Comparison of ENCODE assay signal across 27 cellular contexts in the genomic region with DNA sequence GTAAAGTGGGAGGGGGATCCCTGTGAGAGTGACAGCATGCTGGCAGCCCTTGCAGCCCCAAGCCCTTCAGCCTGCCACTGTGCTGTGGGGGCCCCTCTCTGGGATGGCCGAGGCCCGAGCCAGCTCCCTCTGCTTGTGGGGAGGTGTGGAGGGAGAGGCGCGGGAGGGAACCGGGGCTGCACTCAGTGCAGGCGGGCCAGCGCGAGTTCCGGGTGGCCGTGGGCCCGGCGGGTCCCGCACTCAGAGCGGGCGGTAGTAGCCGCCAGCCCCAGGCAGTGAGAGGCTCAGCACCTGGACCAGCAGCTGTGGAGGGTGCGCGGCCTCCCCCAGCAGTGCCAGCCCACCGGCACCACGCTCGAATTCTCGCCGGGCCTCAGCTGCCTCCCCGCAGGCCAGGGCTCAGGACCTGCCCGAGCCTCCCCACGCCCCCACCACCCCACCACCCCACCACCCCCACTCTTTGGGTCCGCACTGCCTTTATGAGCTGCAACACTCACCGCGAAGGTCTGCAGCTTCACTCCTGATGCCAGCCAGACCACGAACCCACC.
"Had no signal": no experiment of that assay in that cellular context is flagged by ENCODE, and none has a peak within 500 bp of the region (broad histone marks: within the 10 kb centered on the region; RNA-seq: fewer than 3 reads in every experiment).

No MANE protein-coding gene starts in this region.

- FAIRE-seq: frontal cortex, TTC549 had no signal

- H3K4me1 ChIP-seq: ascending aorta, breast epithelium had no signal

- DNase-seq: activated CD4-positive, alpha-beta T cell treated with anti-CD3 and anti-CD28 coated beads for 1 hour; activated CD4-positive, alpha-beta T cell treated with anti-CD3 and anti-CD28 coated beads for 4 hours; activated CD4-positive, alpha-beta T cell treated with anti-CD3 and anti-CD28 coated beads, Interleukin-2, amount 10 ng/mL, durations not matched to agents 7 days and 5 days; activated CD4-positive, alpha-beta T cell treated with anti-CD3 and anti-CD28 coated beads, Interleukin-2, amount 50 U/mL, for 48 hours; activated CD8-positive, alpha-beta memory T cell treated with anti-CD3 and anti-CD28 coated beads for 24 hours; activated CD8-positive, alpha-beta T cell treated with anti-CD3 and anti-CD28 coated beads for 36 hours; activated effector memory CD4-positive, alpha-beta T cell treated with Interleukin-2 at 50 U/mL for 16 hours; activated gamma-delta T cell treated with Interleukin-2 at 50 U/mL for 16 hours; activated naive CD4-positive, alpha-beta T cell treated with anti-CD3 and anti-CD28 coated beads, Interleukin-2, amount 50 U/mL, for 16 hours; activated naive CD4-positive, alpha-beta T cell treated with Interleukin-2 at 50 U/mL for 16 hours; activated T-cell treated with anti-CD3 and anti-CD28 coated beads, Interleukin-2, amount 50 U/mL, for 4 hours; central memory CD4-positive, alpha-beta T cell; cerebellar nuclear complex; dorsolateral prefrontal cortex; effector memory CD4-positive, alpha-beta T cell; endodermal cell; foreskin fibroblast had no signal

- H3K4me3 ChIP-seq: ascending aorta, breast epithelium, cardiac muscle cell, coronary artery, dorsolateral prefrontal cortex had no signal

- H3K27ac ChIP-seq: ascending aorta, breast epithelium, cardiac muscle cell, coronary artery, dorsolateral prefrontal cortex, VCaP had no signal

- ATAC-seq: activated CD8-positive, alpha-beta T cell treated with anti-CD3 and anti-CD28 coated beads for 36 hours; activated T-cell treated with anti-CD3 and anti-CD28 coated beads, Interleukin-2, amount 50 U/mL, for 4 hours; activated T-helper 17 cell treated with anti-CD3 and anti-CD28 coated beads, Interleukin-2, amount 50 U/mL, for 72 hours; esophagus mucosa; WTC11 had no signal

- H3K27me3 ChIP-seq: ascending aorta, breast epithelium, cardiac muscle cell, dorsolateral prefrontal cortex had no signal

- H3K9me3 ChIP-seq: ascending aorta had no signal

- H3K36me3 ChIP-seq: ascending aorta, breast epithelium, cardiac muscle cell had no signal
